Comparison of ENCODE assay signal across 9 cellular contexts in the genomic region with DNA sequence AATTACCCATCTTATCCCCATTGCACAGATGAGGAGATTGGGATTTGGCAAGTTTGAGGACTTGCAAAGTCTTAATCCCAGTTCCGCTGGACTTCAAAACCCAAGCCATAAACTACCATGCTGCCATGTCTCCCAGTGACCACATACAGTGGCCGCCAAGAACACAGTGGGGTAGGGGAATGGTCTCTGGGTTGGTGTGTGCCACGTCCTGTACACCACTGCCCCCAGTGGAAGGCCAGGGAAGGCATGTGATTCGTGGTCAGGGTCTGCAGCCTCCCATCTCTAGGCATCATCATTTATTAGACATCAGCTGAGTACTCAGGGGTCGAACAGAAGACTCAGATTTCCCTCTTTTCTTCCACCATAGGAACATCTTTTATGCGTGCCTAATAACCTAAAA.
DNase-seq lines count a peak whose midpoint lies in the region; ATAC-seq and TF ChIP-seq lines count a peak whose summit lies in the region.
"Had no signal": no experiment of that assay in that cellular context is flagged by ENCODE, and none has a peak within 500 bp of the region (broad histone marks: within the 10 kb centered on the region; RNA-seq: fewer than 3 reads in every experiment).

No MANE protein-coding gene starts in this region.

- 64 to 75% methylated on average over 6 of the region's 6 CpGs for WGBS in sigmoid colon, 2 donors

- TF ChIP-seq POLR2A in sigmoid colon (IDR thresholded peaks at IDR 0.05): no peak

- DNase-seq in NCI-H1105 treated with DMSO at 0.1 percent for 48 hours (lab: John Stamatoyannopoulos, UW): peak; percentile 35
- DNase-seq in NCI-H1105 (lab: John Stamatoyannopoulos, UW): no peak
- no peak for DNase-seq in LNCaP clone FGC (ENCODE audit: low read depth)
- no peak for DNase-seq in astrocyte of the spinal cord (ENCODE audit: low read depth, low spot score)
- no peak for DNase-seq in osteoblast (ENCODE audit: insufficient read length, low spot score, missing footprints)
- DNase-seq in germinal center (ENCODE audit: low spot score): no peak
- no peak for DNase-seq in sigmoid colon
- DNase-seq: CD4-positive, alpha-beta memory T cell had no signal

- no peak overlapping the region for H3K4me3 ChIP-seq in LNCaP clone FGC (ENCODE audit: low read depth, low read length)
- no peak overlapping the region for H3K4me3 ChIP-seq in astrocyte of the spinal cord (ENCODE audit: low read depth, low read length)
- H3K4me3 ChIP-seq in osteoblast (ENCODE audit: insufficient read depth, low read length): no peak overlapping the region
- no peak overlapping the region for H3K4me3 ChIP-seq in sigmoid colon

- H3K27me3 ChIP-seq in osteoblast (ENCODE audit: insufficient read depth, low read length) (peaks cover 20% of the 10 kb centered on the region), sigmoid colon (no peaks in the 10 kb centered on the region)

- TF ChIP-seq CTCF in LNCaP clone FGC (IDR thresholded peaks at IDR 0.05; ENCODE audit: control insufficient read depth, extremely low read depth, insufficient read depth) (peak; percentile 11; the same call in 1 of the 2 replicates), astrocyte of the spinal cord (IDR thresholded peaks at IDR 0.05; ENCODE audit: low read depth, low read length) (peak; percentile 56), osteoblast (IDR thresholded peaks at IDR 0.05; ENCODE audit: extremely low read depth, low read depth, low read length) (peak; percentile 36), sigmoid colon (IDR thresholded peaks at IDR 0.05) (peak in 1 of 4 experiments; percentile 16)

- intact Hi-C loops in sigmoid colon (cut with DNase I): no loop called here

- no peak overlapping the region for H2AFZ ChIP-seq in osteoblast (ENCODE audit: low read length)

- H3K79me2 ChIP-seq in osteoblast (ENCODE audit: insufficient read depth, low read length): no peaks in the 10 kb centered on the region

- H3K36me3 ChIP-seq in osteoblast (ENCODE audit: insufficient read depth, low read length) (no peaks in the 10 kb centered on the region), sigmoid colon (no peaks in the 10 kb centered on the region)

- H3K9me3 ChIP-seq in osteoblast (ENCODE audit: low read depth, low read length): no peaks in the 10 kb centered on the region
- no peaks in the 10 kb centered on the region for H3K9me3 ChIP-seq in sigmoid colon

- H3K27ac ChIP-seq in osteoblast (ENCODE audit: low read depth, low read length): no peak overlapping the region
- no peak overlapping the region for H3K27ac ChIP-seq in sigmoid colon

- ATAC-seq in GM19397 (IDR thresholded peaks at IDR 0.05; ENCODE audit: unreplicated experiment): no peak

- H3K4me2 ChIP-seq in osteoblast (ENCODE audit: insufficient read depth, low read length): no peak overlapping the region

- TF ChIP-seq EP300 in sigmoid colon (IDR thresholded peaks at IDR 0.05): no peak

- no peaks in the 10 kb centered on the region for H4K20me1 ChIP-seq in osteoblast (ENCODE audit: insufficient read depth, low read length)

- H3K4me1 ChIP-seq in osteoblast (ENCODE audit: insufficient read depth, low read length): peaks cover 32% of the 10 kb centered on the region
- peaks cover 0 to 63% (median 56%) of the 10 kb centered on the region in 4 donors for H3K4me1 ChIP-seq in sigmoid colon

- in situ Hi-C loops in astrocyte of the spinal cord (cut with HindIII; ENCODE audit: low sequenced_read_pairs): no loop called here
